ENCODE assay signal across 1 cellular context in the genomic region with DNA sequence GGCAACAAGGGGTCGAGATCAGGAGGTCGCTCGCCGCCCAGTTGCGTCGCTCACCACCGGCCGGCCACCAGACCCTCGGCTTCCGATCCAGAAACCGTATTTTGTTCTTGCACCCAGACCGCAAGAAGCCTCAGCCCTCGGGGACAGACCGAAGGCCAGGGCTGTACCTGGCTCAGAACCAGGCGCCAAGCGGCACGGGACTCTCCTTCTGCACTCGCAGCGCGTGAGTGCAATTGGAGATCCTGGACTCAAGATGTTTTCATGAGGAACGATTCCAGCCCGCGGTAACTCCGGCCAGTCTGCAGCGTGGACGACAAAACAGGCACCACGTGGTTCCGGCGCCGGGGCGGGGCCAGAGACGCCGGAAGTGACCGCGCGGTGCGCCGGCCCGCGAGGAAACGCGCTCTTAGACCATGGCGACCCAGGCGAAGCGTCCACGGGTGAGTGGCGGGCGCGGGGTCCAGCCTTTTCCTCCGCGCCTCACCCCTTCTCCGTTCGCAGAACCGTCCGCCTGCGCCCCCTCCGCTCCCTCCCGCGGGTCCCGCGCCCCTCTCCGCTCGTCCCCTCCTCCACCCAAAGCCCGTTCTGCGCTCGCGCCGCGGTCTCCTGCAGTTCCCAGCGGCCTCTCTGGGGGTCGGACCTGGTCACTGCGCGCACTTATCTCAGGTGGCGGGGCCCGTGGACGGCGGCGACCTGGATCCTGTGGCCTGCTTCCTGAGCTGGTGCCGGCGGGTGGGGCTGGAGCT.
TF ChIP-seq lines count a peak whose summit lies in the region.

A gene with protein sequence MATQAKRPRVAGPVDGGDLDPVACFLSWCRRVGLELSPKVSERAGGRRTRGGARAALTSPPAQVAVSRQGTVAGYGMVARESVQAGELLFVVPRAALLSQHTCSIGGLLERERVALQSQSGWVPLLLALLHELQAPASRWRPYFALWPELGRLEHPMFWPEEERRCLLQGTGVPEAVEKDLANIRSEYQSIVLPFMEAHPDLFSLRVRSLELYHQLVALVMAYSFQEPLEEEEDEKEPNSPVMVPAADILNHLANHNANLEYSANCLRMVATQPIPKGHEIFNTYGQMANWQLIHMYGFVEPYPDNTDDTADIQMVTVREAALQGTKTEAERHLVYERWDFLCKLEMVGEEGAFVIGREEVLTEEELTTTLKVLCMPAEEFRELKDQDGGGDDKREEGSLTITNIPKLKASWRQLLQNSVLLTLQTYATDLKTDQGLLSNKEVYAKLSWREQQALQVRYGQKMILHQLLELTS (plus strand): TSS at position 393 of the 746 bp plus-strand sequence. CDS start 21 bp downstream, at position 414.

TF ChIP-seq in K562, 482 proteins besides CTCF, POLR2A, EP300 and RAD21 (continued from another document):
- TF ChIP-seq, protein P1, sequence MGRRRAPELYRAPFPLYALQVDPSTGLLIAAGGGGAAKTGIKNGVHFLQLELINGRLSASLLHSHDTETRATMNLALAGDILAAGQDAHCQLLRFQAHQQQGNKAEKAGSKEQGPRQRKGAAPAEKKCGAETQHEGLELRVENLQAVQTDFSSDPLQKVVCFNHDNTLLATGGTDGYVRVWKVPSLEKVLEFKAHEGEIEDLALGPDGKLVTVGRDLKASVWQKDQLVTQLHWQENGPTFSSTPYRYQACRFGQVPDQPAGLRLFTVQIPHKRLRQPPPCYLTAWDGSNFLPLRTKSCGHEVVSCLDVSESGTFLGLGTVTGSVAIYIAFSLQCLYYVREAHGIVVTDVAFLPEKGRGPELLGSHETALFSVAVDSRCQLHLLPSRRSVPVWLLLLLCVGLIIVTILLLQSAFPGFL (CRISPR knock-in tag; IDR thresholded peaks at IDR 0.05) = no peak
- TF ChIP-seq RFX5 (IDR thresholded peaks at IDR 0.05; ENCODE audit: low read depth, low read length) = no peak
- peak; percentile 87 for TF ChIP-seq RAD51 (IDR thresholded peaks at IDR 0.05; ENCODE audit: borderline replicate concordance, low read depth)
- no peak for TF ChIP-seq ZNF584 (CRISPR knock-in tag; IDR thresholded peaks at IDR 0.05; ENCODE audit: low read depth)
- TF ChIP-seq, protein P2, sequence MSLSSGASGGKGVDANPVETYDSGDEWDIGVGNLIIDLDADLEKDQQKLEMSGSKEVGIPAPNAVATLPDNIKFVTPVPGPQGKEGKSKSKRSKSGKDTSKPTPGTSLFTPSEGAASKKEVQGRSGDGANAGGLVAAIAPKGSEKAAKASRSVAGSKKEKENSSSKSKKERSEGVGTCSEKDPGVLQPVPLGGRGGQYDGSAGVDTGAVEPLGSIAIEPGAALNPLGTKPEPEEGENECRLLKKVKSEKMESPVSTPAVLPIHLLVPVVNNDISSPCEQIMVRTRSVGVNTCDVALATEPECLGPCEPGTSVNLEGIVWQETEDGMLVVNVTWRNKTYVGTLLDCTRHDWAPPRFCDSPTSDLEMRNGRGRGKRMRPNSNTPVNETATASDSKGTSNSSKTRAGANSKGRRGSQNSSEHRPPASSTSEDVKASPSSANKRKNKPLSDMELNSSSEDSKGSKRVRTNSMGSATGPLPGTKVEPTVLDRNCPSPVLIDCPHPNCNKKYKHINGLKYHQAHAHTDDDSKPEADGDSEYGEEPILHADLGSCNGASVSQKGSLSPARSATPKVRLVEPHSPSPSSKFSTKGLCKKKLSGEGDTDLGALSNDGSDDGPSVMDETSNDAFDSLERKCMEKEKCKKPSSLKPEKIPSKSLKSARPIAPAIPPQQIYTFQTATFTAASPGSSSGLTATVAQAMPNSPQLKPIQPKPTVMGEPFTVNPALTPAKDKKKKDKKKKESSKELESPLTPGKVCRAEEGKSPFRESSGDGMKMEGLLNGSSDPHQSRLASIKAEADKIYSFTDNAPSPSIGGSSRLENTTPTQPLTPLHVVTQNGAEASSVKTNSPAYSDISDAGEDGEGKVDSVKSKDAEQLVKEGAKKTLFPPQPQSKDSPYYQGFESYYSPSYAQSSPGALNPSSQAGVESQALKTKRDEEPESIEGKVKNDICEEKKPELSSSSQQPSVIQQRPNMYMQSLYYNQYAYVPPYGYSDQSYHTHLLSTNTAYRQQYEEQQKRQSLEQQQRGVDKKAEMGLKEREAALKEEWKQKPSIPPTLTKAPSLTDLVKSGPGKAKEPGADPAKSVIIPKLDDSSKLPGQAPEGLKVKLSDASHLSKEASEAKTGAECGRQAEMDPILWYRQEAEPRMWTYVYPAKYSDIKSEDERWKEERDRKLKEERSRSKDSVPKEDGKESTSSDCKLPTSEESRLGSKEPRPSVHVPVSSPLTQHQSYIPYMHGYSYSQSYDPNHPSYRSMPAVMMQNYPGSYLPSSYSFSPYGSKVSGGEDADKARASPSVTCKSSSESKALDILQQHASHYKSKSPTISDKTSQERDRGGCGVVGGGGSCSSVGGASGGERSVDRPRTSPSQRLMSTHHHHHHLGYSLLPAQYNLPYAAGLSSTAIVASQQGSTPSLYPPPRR (CRISPR knock-in tag; IDR thresholded peaks at IDR 0.05; ENCODE audit: borderline replicate concordance) = no peak
- no peak for TF ChIP-seq RBM15 (IDR thresholded peaks at IDR 0.05; ENCODE audit: insufficient read depth, low read length)
- TF ChIP-seq, protein P3, sequence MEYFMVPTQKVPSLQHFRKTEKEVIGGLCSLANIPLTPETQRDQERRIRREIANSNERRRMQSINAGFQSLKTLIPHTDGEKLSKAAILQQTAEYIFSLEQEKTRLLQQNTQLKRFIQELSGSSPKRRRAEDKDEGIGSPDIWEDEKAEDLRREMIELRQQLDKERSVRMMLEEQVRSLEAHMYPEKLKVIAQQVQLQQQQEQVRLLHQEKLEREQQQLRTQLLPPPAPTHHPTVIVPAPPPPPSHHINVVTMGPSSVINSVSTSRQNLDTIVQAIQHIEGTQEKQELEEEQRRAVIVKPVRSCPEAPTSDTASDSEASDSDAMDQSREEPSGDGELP (CRISPR knock-in tag; IDR thresholded peaks at IDR 0.05; ENCODE audit: borderline replicate concordance) = peak; percentile 79
- TF ChIP-seq, protein P4, sequence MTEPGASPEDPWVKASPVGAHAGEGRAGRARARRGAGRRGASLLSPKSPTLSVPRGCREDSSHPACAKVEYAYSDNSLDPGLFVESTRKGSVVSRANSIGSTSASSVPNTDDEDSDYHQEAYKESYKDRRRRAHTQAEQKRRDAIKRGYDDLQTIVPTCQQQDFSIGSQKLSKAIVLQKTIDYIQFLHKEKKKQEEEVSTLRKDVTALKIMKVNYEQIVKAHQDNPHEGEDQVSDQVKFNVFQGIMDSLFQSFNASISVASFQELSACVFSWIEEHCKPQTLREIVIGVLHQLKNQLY (CRISPR knock-in tag; conservative IDR thresholded peaks at IDR 0.05) = no peak
- TF ChIP-seq KDM2B (CRISPR knock-in tag; IDR thresholded peaks at IDR 0.05) = no peak
- TF ChIP-seq CHD1 (IDR thresholded peaks at IDR 0.05; ENCODE audit: low read length) = peak; percentile 55
- TF ChIP-seq, protein P5, sequence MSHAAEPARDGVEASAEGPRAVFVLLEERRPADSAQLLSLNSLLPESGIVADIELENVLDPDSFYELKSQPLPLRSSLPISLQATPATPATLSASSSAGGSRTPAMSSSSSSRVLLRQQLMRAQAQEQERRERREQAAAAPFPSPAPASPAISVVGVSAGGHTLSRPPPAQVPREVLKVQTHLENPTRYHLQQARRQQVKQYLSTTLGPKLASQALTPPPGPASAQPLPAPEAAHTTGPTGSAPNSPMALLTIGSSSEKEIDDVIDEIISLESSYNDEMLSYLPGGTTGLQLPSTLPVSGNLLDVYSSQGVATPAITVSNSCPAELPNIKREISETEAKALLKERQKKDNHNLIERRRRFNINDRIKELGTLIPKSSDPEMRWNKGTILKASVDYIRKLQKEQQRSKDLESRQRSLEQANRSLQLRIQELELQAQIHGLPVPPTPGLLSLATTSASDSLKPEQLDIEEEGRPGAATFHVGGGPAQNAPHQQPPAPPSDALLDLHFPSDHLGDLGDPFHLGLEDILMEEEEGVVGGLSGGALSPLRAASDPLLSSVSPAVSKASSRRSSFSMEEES (CRISPR knock-in tag; IDR thresholded peaks at IDR 0.05) = peak; percentile 40
- TF ChIP-seq ZNF445 (CRISPR knock-in tag; IDR thresholded peaks at IDR 0.05; ENCODE audit: low read depth) = no peak
- no peak for TF ChIP-seq RNF2 (IDR thresholded peaks at IDR 0.05)
- TF ChIP-seq, protein P6, sequence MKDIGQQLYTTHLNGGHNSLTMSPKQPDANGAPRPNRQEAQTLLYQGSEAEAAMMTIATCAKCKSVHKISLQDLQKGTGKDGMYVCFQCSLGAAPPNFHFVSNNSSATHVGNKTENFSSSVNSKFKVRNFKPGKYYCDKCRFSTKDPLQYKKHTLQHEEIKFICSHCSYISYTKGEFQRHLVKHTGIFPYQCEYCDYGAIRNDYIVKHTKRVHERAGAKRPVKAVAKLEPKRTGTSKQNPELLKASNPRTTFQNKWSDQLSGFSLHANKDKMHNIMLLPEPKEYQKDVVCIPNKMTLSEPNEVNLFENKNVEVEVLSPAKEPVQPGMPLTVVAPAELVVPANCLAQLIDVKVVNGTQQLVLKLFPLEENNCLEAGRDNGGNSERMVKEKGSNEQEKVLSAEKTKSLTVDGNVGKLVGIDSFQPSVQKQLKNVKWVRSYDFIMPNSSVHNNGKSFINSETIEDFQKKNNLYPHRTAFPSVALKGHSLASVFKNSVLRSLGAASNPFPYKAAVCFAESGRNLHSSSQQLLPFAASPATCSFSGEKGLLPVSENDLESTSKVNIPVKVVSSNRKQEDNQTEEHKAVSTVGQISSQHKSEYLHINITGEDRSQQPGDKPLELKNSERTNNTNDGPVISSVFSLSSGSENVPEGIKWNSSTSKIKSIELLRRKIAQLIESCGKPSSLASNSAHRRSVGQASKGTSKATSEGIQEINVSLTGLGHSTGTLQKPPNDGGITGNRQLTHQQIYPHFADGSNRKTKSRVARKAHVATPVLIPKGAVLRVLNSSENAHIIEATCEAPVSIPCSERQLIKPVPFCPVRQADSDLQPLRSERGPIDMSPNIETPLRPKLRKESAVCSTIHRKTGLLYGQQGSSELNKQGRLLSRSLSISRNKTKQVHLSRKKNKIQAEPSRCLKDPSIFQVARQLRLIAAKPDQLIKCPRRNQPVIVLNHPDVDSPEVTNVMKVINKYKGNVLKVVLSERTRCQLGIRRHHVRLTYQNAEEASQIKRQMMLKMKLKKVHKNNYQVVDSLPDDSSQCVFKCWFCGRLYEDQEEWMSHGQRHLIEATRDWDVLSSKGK (CRISPR knock-in tag; IDR thresholded peaks at IDR 0.05) = no peak
